ENCODE assay signal across 11 cellular contexts in genomic region chr3:12822725-12823373, GRCh38. TPM values are rescaled to one million over a fixed set of nuclear protein-coding genes. Genes with fewer than 3 reads are reported as not detected.
DNase-seq lines count a peak whose midpoint lies in the region; ATAC-seq, FAIRE-seq and TF ChIP-seq lines count a peak whose summit lies in the region.
"Had no signal": no experiment of that assay in that cellular context is flagged by ENCODE, and none has a peak within 500 bp of the region (broad histone marks: within the 10 kb centered on the region; RNA-seq: fewer than 3 reads in every experiment).

No MANE protein-coding gene starts in this region.

- intact Hi-C loops in MCF 10A (cut with micrococcal nuclease), result no loop called here
- intact Hi-C loops in breast epithelium (cut with DNase I; ENCODE audit: low total_unique reads), result no loop called here
- intact Hi-C loops in upper lobe of right lung (cut with DNase I), result no loop called here

- TF ChIP-seq POLR2A in breast epithelium (IDR thresholded peaks at IDR 0.05) (no peak), GM12892 (IDR thresholded peaks at IDR 0.05; ENCODE audit: low read depth, low read length) (no peak)

- H3K4me1 Mint-ChIP-seq in MCF 10A (ENCODE audit: insufficient read depth, unreplicated experiment), result no peaks in the 10 kb centered on the region
- H3K4me1 Mint-ChIP-seq: CD4-positive, alpha-beta memory T cell had no signal

- no peak overlapping the region for H3K4me3 Mint-ChIP-seq in MCF 10A (ENCODE audit: unreplicated experiment)
- H3K4me3 Mint-ChIP-seq: activated T-cell treated with anti-CD3 and anti-CD28 coated beads, Interleukin-2, amount 50 U/mL, for 4 hours; CD4-positive, alpha-beta memory T cell had no signal

- H3K27ac Mint-ChIP-seq in MCF 10A (ENCODE audit: low read depth, unreplicated experiment), result no peak overlapping the region
- H3K27ac Mint-ChIP-seq: CD4-positive, alpha-beta memory T cell had no signal

- no peak overlapping the region for H3K4me3 ChIP-seq in breast epithelium
- no peak overlapping the region for H3K4me3 ChIP-seq in RWPE2 (ENCODE audit: severe bottlenecking)
- no peak overlapping the region for H3K4me3 ChIP-seq in fibroblast of pulmonary artery (replicated peaks; ENCODE audit: low read depth, low read length)
- no peak overlapping the region for H3K4me3 ChIP-seq in upper lobe of right lung

- no TSS peak for BruUV-seq in MCF 10A (replicated peaks; lab: Mats Ljungman, UMichigan)

- H3K9me3 ChIP-seq in breast epithelium, result no peaks in the 10 kb centered on the region
- H3K9me3 ChIP-seq in RWPE2 (ENCODE audit: severe bottlenecking), result no peaks in the 10 kb centered on the region
- H3K9me3 ChIP-seq in upper lobe of right lung, result no peaks in the 10 kb centered on the region
- H3K9me3 ChIP-seq: neutrophil had no signal

- no peaks in the 10 kb centered on the region for H3K4me1 ChIP-seq in breast epithelium
- no peaks in the 10 kb centered on the region for H3K4me1 ChIP-seq in RWPE2 (ENCODE audit: insufficient read depth, poor library complexity, severe bottlenecking)
- no peaks in the 10 kb centered on the region for H3K4me1 ChIP-seq in upper lobe of right lung

- no peaks in the 10 kb centered on the region for H3K36me3 Mint-ChIP-seq in MCF 10A (ENCODE audit: insufficient read depth, unreplicated experiment)
- H3K36me3 Mint-ChIP-seq: CD4-positive, alpha-beta memory T cell had no signal

- H3K36me3 ChIP-seq in breast epithelium, result no peaks in the 10 kb centered on the region
- no peaks in the 10 kb centered on the region for H3K36me3 ChIP-seq in RWPE2 (ENCODE audit: low read depth)
- H3K36me3 ChIP-seq in upper lobe of right lung, result no peaks in the 10 kb centered on the region
- H3K36me3 ChIP-seq: neutrophil had no signal

- TF ChIP-seq CTCF in MCF 10A (IDR thresholded peaks at IDR 0.05; ENCODE audit: unreplicated experiment) (peak; percentile 6), breast epithelium (IDR thresholded peaks at IDR 0.05) (no peak), RWPE2 (IDR thresholded peaks at IDR 0.05; ENCODE audit: poor library complexity, severe bottlenecking) (peak; percentile 58), fibroblast of pulmonary artery (IDR thresholded peaks at IDR 0.05; ENCODE audit: low read length, missing control alignments) (peak; percentile 54), upper lobe of right lung (IDR thresholded peaks at IDR 0.05) (peak; percentile 17)

- DNase-seq in MCF 10A (ENCODE audit: unreplicated experiment) (peak; percentile 33), breast epithelium (ENCODE audit: low spot score in 2 of 2) (no peak), RWPE2 (ENCODE audit: low spot score) (no peak), fibroblast of pulmonary artery (ENCODE audit: low read depth) (peak; percentile 54), upper lobe of right lung (no peak), HCEC 1CT (no peak), COLO668 (lab: John Stamatoyannopoulos, UW; ENCODE audit: unreplicated experiment) (no peak), GM12892 (ENCODE audit: insufficient read length) (no peak)
- DNase-seq: activated T-cell treated with anti-CD3 and anti-CD28 coated beads, Interleukin-2, amount 50 U/mL, for 4 hours; CD4-positive, alpha-beta memory T cell had no signal

- H3K27me3 ChIP-seq in breast epithelium, result no peaks in the 10 kb centered on the region
- H3K27me3 ChIP-seq in RWPE2 (ENCODE audit: insufficient read depth, poor library complexity, severe bottlenecking), result no peaks in the 10 kb centered on the region
- no peaks in the 10 kb centered on the region for H3K27me3 ChIP-seq in upper lobe of right lung

- FAIRE-seq in GM12892 (lab: Jason Lieb, UNC), result no peak

- no peaks in the 10 kb centered on the region for H3K27me3 Mint-ChIP-seq in MCF 10A (ENCODE audit: insufficient read depth, unreplicated experiment)
- H3K27me3 Mint-ChIP-seq: CD4-positive, alpha-beta memory T cell had no signal

- POLR2A ChIA-PET in MCF 10A (lab: Yijun Ruan, JAX), result interaction anchor here (0.7 to 0.8 kb wide), 3 partner anchors 12 to 89 kb away, joined by 3 to 4 read pairs (median 3); partner anchors contain the start of gene RPL32

- CTCF ChIA-PET in MCF 10A (lab: Yijun Ruan, JAX), result interaction anchor here (0.6 to 1.5 kb wide), 14 partner anchors 9 to 263 kb away, joined by 3 to 6 read pairs (median 4); partner anchors contain the start of gene RPL32

- H3K27ac ChIP-seq in breast epithelium, result no peak overlapping the region
- H3K27ac ChIP-seq in RWPE2 (ENCODE audit: poor library complexity, severe bottlenecking), result no peak overlapping the region
- no peak overlapping the region for H3K27ac ChIP-seq in upper lobe of right lung
- H3K27ac ChIP-seq: neutrophil had no signal

- ATAC-seq in RWPE2 (ENCODE audit: low read depth) (peak; percentile 62; the same call in 2 of the 3 replicates), upper lobe of right lung (no peak)
- ATAC-seq: activated T-cell treated with anti-CD3 and anti-CD28 coated beads, Interleukin-2, amount 50 U/mL, for 4 hours had no signal

- no peaks in the 10 kb centered on the region for H3K9me3 Mint-ChIP-seq in MCF 10A (ENCODE audit: unreplicated experiment)
- H3K9me3 Mint-ChIP-seq: activated T-cell treated with anti-CD3 and anti-CD28 coated beads, Interleukin-2, amount 50 U/mL, for 4 hours; CD4-positive, alpha-beta memory T cell had no signal

RNA-seq across cellular contexts. Expression of gene RPL32, which starts 18.5 kb away (rescaled TPM):
- 2,288 and 2,498 TPM in 2 replicates for total RNA-seq in MCF 10A (2022)
- total RNA-seq in breast epithelium, result 1,000 to 10,000 TPM in 1 of 3 donors, 100 to 1,000 TPM in 2; 945 to 1,485 (median 950) TPM
- 1,191 TPM for total RNA-seq in upper lobe of right lung
- 5,581 TPM for polyA plus RNA-seq in GM12892 (2012; ENCODE audit: missing spikeins)

RNA-seq across cellular contexts. Expression of gene CAND2, which starts 26.4 kb away (rescaled TPM):
- total RNA-seq in MCF 10A (2022) (not detected in 2 replicates), breast epithelium (1 to 10 TPM; 1.8 to 5.6 (median 4.7) TPM), upper lobe of right lung (7.8 TPM)
- polyA plus RNA-seq in GM12892 (2012; ENCODE audit: missing spikeins), result not detected

Comparison
In these comparisons a context has a peak if more than half of its experiments do, and no peak if none do; other contexts are left out.
1. DNase-seq: peak in MCF 10A (single experiment) and fibroblast of pulmonary artery (single experiment); none in breast epithelium (0 of 2), RWPE2 (single experiment), upper lobe of right lung (single experiment), HCEC 1CT (single experiment), COLO668 (single experiment) and GM12892 (single experiment).
2. CTCF ChIP-seq: peak in MCF 10A (single experiment), RWPE2 (single experiment), fibroblast of pulmonary artery (single experiment) and upper lobe of right lung (single experiment); none in breast epithelium (0 of 3).